8 cellular contexts compared by ENCODE assay signal in genomic region chr19:12789904-12790619, GRCh38. TPM values are rescaled to one million over a fixed set of nuclear protein-coding genes. Genes with fewer than 3 reads are reported as not detected.
A peak's percentile ranks its signal among the peaks of the same experiment; 100 is the strongest.
DNase-seq lines count a peak whose midpoint lies in the region; ATAC-seq and TF ChIP-seq lines count a peak whose summit lies in the region.

No MANE protein-coding gene starts in this region.

- H3K36me3 ChIP-seq in rectal smooth muscle tissue (ENCODE audit: control insufficient read depth, insufficient read depth, low read length) (no peaks in the 10 kb centered on the region), aorta (ENCODE audit: control insufficient read depth in 1 of 2, insufficient read depth in 2 of 2, low read length in 1 of 2) (no peaks in the 10 kb centered on the region)

- in situ Hi-C loops in GM13976 (cut with MboI; ENCODE audit: low sequenced_read_pairs, unreplicated experiment) = no loop called here
- in situ Hi-C loops in astrocyte of the cerebellum (cut with HindIII; ENCODE audit: low sequenced_read_pairs) = no loop called here

- no peaks in the 10 kb centered on the region for H3K27me3 ChIP-seq in rectal smooth muscle tissue (ENCODE audit: control insufficient read depth, insufficient read depth, low read length)
- H3K27me3 ChIP-seq in aorta (ENCODE audit: control insufficient read depth in 1 of 2, insufficient read depth in 2 of 2, low read length in 1 of 2) = peaks cover 0 to 4% of the 10 kb centered on the region in 2 donors

- ATAC-seq in HG02852 (IDR thresholded peaks at IDR 0.05; ENCODE audit: unreplicated experiment) (peak; percentile 37), aorta (ENCODE audit: low FRiP score) (peak; percentile 76)

- no peaks in the 10 kb centered on the region for H3K9me3 ChIP-seq in aorta (ENCODE audit: control insufficient read depth, low read length)

- peak overlapping the region; percentile 96 for H3K4me3 ChIP-seq in astrocyte of the cerebellum (ENCODE audit: low read depth, low read length)
- H3K4me3 ChIP-seq in rectal smooth muscle tissue (ENCODE audit: low read length) = peak overlapping the region; percentile 61
- H3K4me3 ChIP-seq in aorta (ENCODE audit: low read length in 2 of 2) = peak overlapping the region; percentile 45 to 57

- H3K27ac ChIP-seq in rectal smooth muscle tissue (ENCODE audit: low read depth, low read length) (peak overlapping the region; percentile 94), aorta (ENCODE audit: low read depth in 1 of 2, low read length in 2 of 2) (peak overlapping the region; percentile 95 to 96)

- intact Hi-C loops in aorta (cut with DNase I) = loop anchor here (5.0 to 10.0 kb wide), 3 partner anchors 362 to 1253 kb away; partner anchors contain the start of genes CNN1 (in 1 of the 2), IER2 (in 1 of the 2) and STX10 (in 1 of the 2)

- 1% methylated on average over 49 to 56 of the region's 56 CpGs for WGBS in aorta, 2 donors

- DNase-seq in GM13976 (ENCODE audit: low spot score) = peak; percentile 95
- peak; percentile 96 for DNase-seq in NCI-H146 treated with DMSO at 0.1 percent for 48 hours (lab: John Stamatoyannopoulos, UW; ENCODE audit: unreplicated experiment)
- peak; percentile 84 for DNase-seq in T-helper 9 cell
- DNase-seq in astrocyte of the cerebellum (ENCODE audit: low read depth) = peak; percentile 75
- peak; percentile 96 for DNase-seq in hepatic stellate cell (ENCODE audit: low spot score)
- DNase-seq in aorta = peak; percentile 99

- H3K9ac ChIP-seq in rectal smooth muscle tissue (ENCODE audit: low read length) = peak overlapping the region; percentile 39

- H3K4me1 ChIP-seq in rectal smooth muscle tissue (ENCODE audit: control insufficient read depth, insufficient read depth, low read length) (peaks cover 29% of the 10 kb centered on the region), aorta (ENCODE audit: control insufficient read depth in 1 of 2, insufficient read depth in 2 of 2, low read length in 2 of 2) (no peaks in the 10 kb centered on the region)

- TF ChIP-seq CTCF in GM13976 (IDR thresholded peaks at IDR 0.05; ENCODE audit: borderline replicate concordance, control extremely low read depth, extremely low read depth, insufficient read depth, missing control alignments) (no peak), astrocyte of the cerebellum (IDR thresholded peaks at IDR 0.05; ENCODE audit: low read depth, low read length, missing control alignments) (no peak)

RNA-seq across cellular contexts. Expression of gene JUNB, which starts 1.2 kb away (rescaled TPM):
- 100 to 1,000 TPM; 250 to 609 TPM for total RNA-seq in aorta
- polyA plus RNA-seq in aorta = 100 to 1,000 TPM in 1 of 2 donors, 10 to 100 TPM in 1; 97.0 to 623 TPM

RNA-seq across cellular contexts. Expression of gene PRDX2, which starts 11.5 kb away (rescaled TPM):
- 100 to 1,000 TPM in 1 of 2 donors, 10 to 100 TPM in 1; 90.5 to 118 TPM for total RNA-seq in aorta
- 100 to 1,000 TPM; 151 to 202 TPM for polyA plus RNA-seq in aorta

RNA-seq across cellular contexts. Expression of gene THSD8, which starts 11.8 kb away (rescaled TPM):
- total RNA-seq in aorta = 1 to 10 TPM in 1 of 2 donors, not detected in 1; 1.2 TPM
- polyA plus RNA-seq in aorta = 1 to 10 TPM in 1 of 2 donors, not detected in 1; 2.5 TPM

RNA-seq across cellular contexts. Expression of gene HOOK2, which starts 14.7 kb away (rescaled TPM):
- 10 to 100 TPM; 28.5 to 45.5 TPM for total RNA-seq in aorta
- 10 to 100 TPM; 14.4 to 92.5 TPM for polyA plus RNA-seq in aorta

RNA-seq across cellular contexts. Expression of gene RNASEH2A, which starts 16.3 kb away (rescaled TPM):
- 1 to 10 TPM; 2.9 to 7.2 TPM for total RNA-seq in aorta
- 1 to 10 TPM; 1.6 to 3.3 TPM for polyA plus RNA-seq in aorta

Comparison
In these comparisons a context has a peak if more than half of its experiments do, and no peak if none do; other contexts are left out.
1. Peak in every context shown above with its lines: DNase-seq, ATAC-seq, H3K4me3 ChIP-seq and H3K27ac ChIP-seq.